23 cellular contexts compared by ENCODE assay signal in the genomic region with DNA sequence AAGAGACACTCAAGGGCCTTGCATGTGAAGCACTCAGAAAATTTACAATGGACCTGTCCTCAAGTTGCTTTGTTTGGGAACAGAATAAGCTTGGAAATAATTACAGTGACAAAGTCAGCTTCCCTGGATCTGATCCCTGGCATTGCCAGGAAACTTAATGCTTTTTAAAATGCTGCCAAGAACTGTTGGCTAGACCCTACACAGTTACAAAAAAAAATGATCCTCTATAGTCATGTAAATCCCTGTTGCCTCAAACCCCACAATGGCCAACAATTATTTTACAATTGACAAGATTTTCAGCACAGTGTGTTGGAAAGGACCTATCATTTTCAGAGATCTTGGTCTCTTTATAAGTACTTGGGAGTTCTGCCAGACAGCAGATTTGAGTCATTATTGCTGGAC.
A peak's percentile ranks its signal among the peaks of the same experiment; 100 is the strongest.
DNase-seq lines count a peak whose midpoint lies in the region; ATAC-seq and TF ChIP-seq lines count a peak whose summit lies in the region.
"Had no signal": no experiment of that assay in that cellular context is flagged by ENCODE, and none has a peak within 500 bp of the region (broad histone marks: within the 10 kb centered on the region; RNA-seq: fewer than 3 reads in every experiment).

No MANE protein-coding gene starts in this region.

- H3K4me1 ChIP-seq in skeletal muscle tissue (ENCODE audit: control insufficient read depth in 3 of 3, insufficient read depth in 3 of 3, low read length in 3 of 3) (peaks cover 0 to 15% (median 3%) of the 10 kb centered on the region in 3 donors), PC-3 (ENCODE audit: insufficient read depth, low read length) (no peaks in the 10 kb centered on the region)
- H3K4me1 ChIP-seq: left lung, upper lobe of right lung had no signal

- POLR2A ChIA-PET in PC-3 (lab: Charles Lee; ENCODE audit: unreplicated experiment): no interaction called here

- peaks cover 2% of the 10 kb centered on the region for H3K27me3 Mint-ChIP-seq in endothelial cell (ENCODE audit: unreplicated experiment)
- H3K27me3 Mint-ChIP-seq: activated CD4-positive, alpha-beta memory T cell treated with anti-CD3 and anti-CD28 coated beads for 36 hours; activated naive CD8-positive, alpha-beta T cell treated with anti-CD3 and anti-CD28 coated beads for 36 hours; effector memory CD8-positive, alpha-beta T cell had no signal

- H3K27ac ChIP-seq in skeletal muscle tissue (ENCODE audit: low read depth, low read length) (peak overlapping the region; percentile 21), PC-3 (ENCODE audit: low read length) (no peak overlapping the region)
- H3K27ac ChIP-seq: 22Rv1, left lung, ovary, upper lobe of right lung had no signal

- H3K9me3 Mint-ChIP-seq in endothelial cell (ENCODE audit: unreplicated experiment): no peaks in the 10 kb centered on the region
- H3K9me3 Mint-ChIP-seq: activated CD4-positive, alpha-beta memory T cell treated with anti-CD3 and anti-CD28 coated beads for 36 hours; activated naive CD8-positive, alpha-beta T cell treated with anti-CD3 and anti-CD28 coated beads for 36 hours had no signal

- no peak overlapping the region for H3K27ac Mint-ChIP-seq in endothelial cell (ENCODE audit: unreplicated experiment)
- H3K27ac Mint-ChIP-seq: activated CD4-positive, alpha-beta memory T cell treated with anti-CD3 and anti-CD28 coated beads for 36 hours; activated naive CD8-positive, alpha-beta T cell treated with anti-CD3 and anti-CD28 coated beads for 36 hours; effector memory CD8-positive, alpha-beta T cell had no signal

- H3K36me3 ChIP-seq in skeletal muscle tissue (ENCODE audit: control insufficient read depth in 3 of 3, insufficient read depth in 3 of 3, low read length in 3 of 3) (no peaks in the 10 kb centered on the region), PC-3 (ENCODE audit: low read depth, low read length) (no peaks in the 10 kb centered on the region)
- H3K36me3 ChIP-seq: left lung, ovary, upper lobe of right lung had no signal

- H2AFZ ChIP-seq in PC-3 (ENCODE audit: low read length): no peak overlapping the region

- ATAC-seq in PC-3 (no peak), GM18511 (IDR thresholded peaks at IDR 0.05; ENCODE audit: unreplicated experiment) (no peak)
- ATAC-seq: effector memory CD8-positive, alpha-beta T cell; left lung; stimulated activated naive CD8-positive, alpha-beta T cell treated with anti-CD3 and anti-CD28 coated beads, Interleukin-15, Interleukin-2, amounts not matched to agents 100 U/mL and 50 U/mL, for 24 hours; upper lobe of right lung had no signal

- H3K27me3 ChIP-seq in skeletal muscle tissue (ENCODE audit: control insufficient read depth in 3 of 3, insufficient read depth in 3 of 3, low read length in 3 of 3): no peaks in the 10 kb centered on the region
- H3K27me3 ChIP-seq in PC-3 (ENCODE audit: low read length): no peaks in the 10 kb centered on the region
- H3K27me3 ChIP-seq: left lung, ovary, upper lobe of right lung had no signal

- no peaks in the 10 kb centered on the region for H3F3A ChIP-seq in PC-3 (ENCODE audit: low read length, unreplicated experiment)

- H3K79me2 ChIP-seq in PC-3 (ENCODE audit: low read length): no peaks in the 10 kb centered on the region

- intact Hi-C loops in PC-3 (cut with micrococcal nuclease): no loop called here

- no peak overlapping the region for H3K4me2 ChIP-seq in PC-3 (ENCODE audit: low read length)

- CTCF ChIA-PET in PC-3 (lab: Charles Lee): no interaction called here

- no TSS peak for BruUV-seq in PC-3 (replicated peaks; lab: Mats Ljungman, UMichigan)

- H3K4me3 ChIP-seq in skeletal muscle tissue (ENCODE audit: low read length in 3 of 3) (no peak overlapping the region), PC-3 (ENCODE audit: low read length) (no peak overlapping the region)
- H3K4me3 ChIP-seq: left lung, ovary, upper lobe of right lung had no signal

- DNase-seq in DMS 273 (lab: John Stamatoyannopoulos, UW; ENCODE audit: unreplicated experiment) (peak; percentile 21), DMS 273 treated with DMSO at 0.1 percent for 48 hours (lab: John Stamatoyannopoulos, UW) (no peak), NCI-H2227 treated with DMSO at 0.1 percent for 48 hours (lab: John Stamatoyannopoulos, UW) (peak; percentile 89), fibroblast of peridontal ligament (ENCODE audit: extremely low read depth) (peak; percentile 6), PC-3 (no peak), endothelial cell (ENCODE audit: low spot score) (no peak)
- DNase-seq: activated CD4-positive, alpha-beta memory T cell treated with anti-CD3 and anti-CD28 coated beads for 36 hours; activated naive CD8-positive, alpha-beta T cell treated with anti-CD3 and anti-CD28 coated beads for 36 hours; activated T-cell treated with anti-CD3 and anti-CD28 coated beads, Interleukin-2, amount 50 U/mL, for 48 hours; C1 segment of cervical spinal cord; DND-41; effector memory CD8-positive, alpha-beta T cell; foreskin melanocyte; KBM-7; left lung; NCI-H1417; NCI-H82; ovary; stimulated activated naive CD8-positive, alpha-beta T cell treated with anti-CD3 and anti-CD28 coated beads, Interleukin-15, Interleukin-2, amounts not matched to agents 100 U/mL and 50 U/mL, for 24 hours; upper lobe of right lung had no signal

- H3K9me2 ChIP-seq in PC-3 (replicated peaks; ENCODE audit: low read length): no peaks in the 10 kb centered on the region

- TF ChIP-seq CTCF in PC-3 (conservative IDR thresholded peaks at IDR 0.05; ENCODE audit: low read depth, low read length) (no peak), endothelial cell (IDR thresholded peaks at IDR 0.05; ENCODE audit: unreplicated experiment) (no peak)

- no peaks in the 10 kb centered on the region for H4K20me1 ChIP-seq in PC-3 (ENCODE audit: low read length)

- H3K4me1 Mint-ChIP-seq in endothelial cell (ENCODE audit: unreplicated experiment): peaks cover 2% of the 10 kb centered on the region
- H3K4me1 Mint-ChIP-seq: activated naive CD8-positive, alpha-beta T cell treated with anti-CD3 and anti-CD28 coated beads for 36 hours had no signal

- no peaks in the 10 kb centered on the region for H3K9me3 ChIP-seq in skeletal muscle tissue (ENCODE audit: control insufficient read depth in 3 of 3, low read length in 3 of 3)
- H3K9me3 ChIP-seq in PC-3 (ENCODE audit: low read length): no peaks in the 10 kb centered on the region
- H3K9me3 ChIP-seq: ovary, upper lobe of right lung had no signal

- no peak overlapping the region for H3K4me3 Mint-ChIP-seq in endothelial cell (ENCODE audit: unreplicated experiment)
- H3K4me3 Mint-ChIP-seq: activated CD4-positive, alpha-beta memory T cell treated with anti-CD3 and anti-CD28 coated beads for 36 hours; activated naive CD8-positive, alpha-beta T cell treated with anti-CD3 and anti-CD28 coated beads for 36 hours; effector memory CD8-positive, alpha-beta T cell had no signal

- H3K36me3 Mint-ChIP-seq in endothelial cell (ENCODE audit: low read depth, unreplicated experiment): no peaks in the 10 kb centered on the region
- H3K36me3 Mint-ChIP-seq: activated CD4-positive, alpha-beta memory T cell treated with anti-CD3 and anti-CD28 coated beads for 36 hours; activated naive CD8-positive, alpha-beta T cell treated with anti-CD3 and anti-CD28 coated beads for 36 hours had no signal

- H3K9ac ChIP-seq in skeletal muscle tissue (ENCODE audit: low read depth in 1 of 3, low read length in 3 of 3): no peak overlapping the region
- no peak overlapping the region for H3K9ac ChIP-seq in PC-3 (ENCODE audit: low read length)

Comparison
In these comparisons a context has a peak if more than half of its experiments do, and no peak if none do; other contexts are left out.
1. DNase-seq: peak in DMS 273 (single experiment), NCI-H2227 treated with DMSO at 0.1 percent for 48 hours (single experiment) and fibroblast of peridontal ligament (single experiment); none in DMS 273 treated with DMSO at 0.1 percent for 48 hours (single experiment), PC-3 (single experiment) and endothelial cell (single experiment).